Comparison of ENCODE assay signal across 16 cellular contexts in genomic region chr15:63187589-63188226, GRCh38. TPM values are rescaled to one million over a fixed set of nuclear protein-coding genes. Genes with fewer than 3 reads are reported as not detected.
DNase-seq lines count a peak whose midpoint lies in the region; ATAC-seq and TF ChIP-seq lines count a peak whose summit lies in the region.
"Had no signal": no experiment of that assay in that cellular context is flagged by ENCODE, and none has a peak within 500 bp of the region (broad histone marks: within the 10 kb centered on the region; RNA-seq: fewer than 3 reads in every experiment).

No MANE protein-coding gene starts in this region.

- CTCF ChIA-PET in Caco-2 (lab: Charles Lee) = no interaction called here

- no peaks in the 10 kb centered on the region for H4K20me1 ChIP-seq in KMS-11 (ENCODE audit: insufficient read depth)
- H4K20me1 ChIP-seq in neural progenitor cell (ENCODE audit: low read depth) = peaks cover 22% of the 10 kb centered on the region

- H3K9ac ChIP-seq in KMS-11 = no peak overlapping the region
- no peak overlapping the region for H3K9ac ChIP-seq in neural progenitor cell

- TF ChIP-seq CTCF in Caco-2 (IDR thresholded peaks at IDR 0.05; ENCODE audit: insufficient read depth in 1 of 2, low read depth in 1 of 2, low read length in 1 of 2, severe bottlenecking in 1 of 2, unreplicated experiment in 1 of 2) (no peak), KMS-11 (conservative IDR thresholded peaks at IDR 0.05; ENCODE audit: low read depth, low read length) (no peak), brain (conservative IDR thresholded peaks at IDR 0.05) (no peak), neural progenitor cell (IDR thresholded peaks at IDR 0.05) (no peak)

- H2AFZ ChIP-seq in KMS-11 (ENCODE audit: low read depth) = peak overlapping the region; percentile 99; the same call in 1 of the 2 replicates
- no peak overlapping the region for H2AFZ ChIP-seq in neural progenitor cell (replicated peaks)

- DNase-seq in Caco-2 = no peak
- DNase-seq in neural progenitor cell (ENCODE audit: low spot score) = no peak
- no peak for DNase-seq in NCI-H526 treated with DMSO at 0.1 percent for 48 hours (lab: John Stamatoyannopoulos, UW)
- no peak for DNase-seq in NCI-H510A treated with DMSO at 0.1 percent for 48 hours (lab: John Stamatoyannopoulos, UW)
- DNase-seq in Right ventricle myocardium inferior (ENCODE audit: missing footprints) = no peak
- DNase-seq: amniotic stem cell; DMS 273 treated with DMSO at 0.1 percent for 48 hours; effector memory CD4-positive, alpha-beta T cell; NCI-H2107; NCI-H526; occipital lobe; SJCRH30 had no signal

- H3K27me3 ChIP-seq in Caco-2 (replicated peaks; ENCODE audit: control insufficient read depth, insufficient read depth, low read length) (no peaks in the 10 kb centered on the region), KMS-11 (ENCODE audit: insufficient read depth, low read depth) (no peaks in the 10 kb centered on the region), neural progenitor cell (no peaks in the 10 kb centered on the region)
- H3K27me3 ChIP-seq: hepatocyte, SJCRH30, suprapubic skin had no signal

- H3K4me1 ChIP-seq in Caco-2 (0 out of 2 replicates have a peak, but pooled peaks cover 7% of the 10 kb centered on the region), KMS-11 (ENCODE audit: low read depth, poor library complexity, severe bottlenecking) (peaks cover 33% of the 10 kb centered on the region), neural progenitor cell (peaks cover 28% of the 10 kb centered on the region)

- no peak for ATAC-seq in Right ventricle myocardium inferior

- POLR2A ChIA-PET in Caco-2 (lab: Charles Lee) = no interaction called here

- H3K4me2 ChIP-seq in KMS-11 (no peak overlapping the region), neural progenitor cell (peak overlapping the region; percentile 81)

- H3K27ac Mint-ChIP-seq in Caco-2 (ENCODE audit: unreplicated experiment) (no peak overlapping the region), brain (peak overlapping the region in 3 of 5 experiments; percentile 65 to 99 (median 88)), neural progenitor cell (peak overlapping the region; percentile 86)

- H3K9me3 ChIP-seq in Caco-2 (no peaks in the 10 kb centered on the region), neural progenitor cell (ENCODE audit: low read depth) (no peaks in the 10 kb centered on the region)
- H3K9me3 ChIP-seq: SJCRH30, suprapubic skin had no signal

- H3K4me1 Mint-ChIP-seq in Caco-2 (ENCODE audit: low read depth, unreplicated experiment) (peaks cover 24% of the 10 kb centered on the region), brain (peaks cover 52% of the 10 kb centered on the region), neural progenitor cell (peaks cover 51% of the 10 kb centered on the region)

- no peaks in the 10 kb centered on the region for H3K9me3 Mint-ChIP-seq in Caco-2 (ENCODE audit: unreplicated experiment)
- H3K9me3 Mint-ChIP-seq in brain = no peaks in the 10 kb centered on the region
- H3K9me3 Mint-ChIP-seq in neural progenitor cell = no peaks in the 10 kb centered on the region

- no peaks in the 10 kb centered on the region for H3K36me3 Mint-ChIP-seq in Caco-2 (ENCODE audit: insufficient read depth, unreplicated experiment)
- no peaks in the 10 kb centered on the region for H3K36me3 Mint-ChIP-seq in brain
- no peaks in the 10 kb centered on the region for H3K36me3 Mint-ChIP-seq in neural progenitor cell

- H3K27me3 Mint-ChIP-seq in Caco-2 (ENCODE audit: insufficient read depth, unreplicated experiment) (no peaks in the 10 kb centered on the region), brain (peaks cover 19% of the 10 kb centered on the region), neural progenitor cell (ENCODE audit: insufficient read depth, low read depth) (peaks cover 3% of the 10 kb centered on the region)

- intact Hi-C loops in Caco-2 (cut with micrococcal nuclease; ENCODE audit: unreplicated experiment) (no loop called here), Right ventricle myocardium inferior (cut with DNase I) (loop anchor here (2.0 kb wide), 2 partner anchors 31 to 89 kb away; partner anchors contain the start of genes APH1B and RPS27L)

- no peak overlapping the region for H3K27ac ChIP-seq in KMS-11
- H3K27ac ChIP-seq in neural progenitor cell = no peak overlapping the region
- H3K27ac ChIP-seq: suprapubic skin had no signal

- BruUV-seq in Caco-2 (replicated peaks; lab: Mats Ljungman, UMichigan) = no TSS peak

- peaks cover 12% of the 10 kb centered on the region for H3F3A ChIP-seq in neural progenitor cell (ENCODE audit: low read depth)

- H3K36me3 ChIP-seq in Caco-2 (ENCODE audit: control insufficient read depth, insufficient read depth, low read length) = no peaks in the 10 kb centered on the region
- no peaks in the 10 kb centered on the region for H3K36me3 ChIP-seq in KMS-11 (ENCODE audit: insufficient read depth)
- no peaks in the 10 kb centered on the region for H3K36me3 ChIP-seq in neural progenitor cell
- H3K36me3 ChIP-seq: SJCRH30, suprapubic skin had no signal

- H3K4me3 ChIP-seq in Caco-2 (ENCODE audit: low read depth, low read length) (no peak overlapping the region), KMS-11 (IDR thresholded peaks at IDR 0.05; ENCODE audit: insufficient read depth, low read depth, low read length) (no peak overlapping the region), neural progenitor cell (peak overlapping the region; percentile 98)

- H3K79me2 ChIP-seq in KMS-11 (ENCODE audit: insufficient read depth, low read depth) = peaks cover 5% of the 10 kb centered on the region; the same call in 1 of the 2 replicates
- peaks cover 30% of the 10 kb centered on the region for H3K79me2 ChIP-seq in neural progenitor cell (ENCODE audit: low read depth)

- H3K4me3 Mint-ChIP-seq in Caco-2 (ENCODE audit: unreplicated experiment) (peak overlapping the region; percentile 77), brain (peak overlapping the region; percentile 91 to 96 (median 94)), neural progenitor cell (peak overlapping the region; percentile 88)

RNA-seq across cellular contexts. Expression of gene RAB8B, which starts 1.7 kb away (rescaled TPM):
- total RNA-seq in Caco-2 (2022) (17.3 and 18.2 TPM in 2 replicates), neural progenitor cell (ENCODE audit: low replicate concordance) (61.3 and 107 TPM in 2 replicates), Right ventricle myocardium inferior (12.3 TPM)
- polyA plus RNA-seq in brain (ENCODE audit: insufficient read depth, low read depth, low replicate concordance) = 3.1 TPM

RNA-seq across cellular contexts. Expression of gene RPS27L, which starts 30.4 kb away (rescaled TPM):
- total RNA-seq in Caco-2 (2022) = 62.2 and 73.0 TPM in 2 replicates
- polyA plus RNA-seq in brain (ENCODE audit: insufficient read depth, low read depth, low replicate concordance) = 40.2 TPM
- total RNA-seq in neural progenitor cell (ENCODE audit: low replicate concordance) = 57.8 and 111 TPM in 2 replicates
- total RNA-seq in Right ventricle myocardium inferior = 193 TPM
